Comparison of ENCODE assay signal across 23 cellular contexts in the genomic region with DNA sequence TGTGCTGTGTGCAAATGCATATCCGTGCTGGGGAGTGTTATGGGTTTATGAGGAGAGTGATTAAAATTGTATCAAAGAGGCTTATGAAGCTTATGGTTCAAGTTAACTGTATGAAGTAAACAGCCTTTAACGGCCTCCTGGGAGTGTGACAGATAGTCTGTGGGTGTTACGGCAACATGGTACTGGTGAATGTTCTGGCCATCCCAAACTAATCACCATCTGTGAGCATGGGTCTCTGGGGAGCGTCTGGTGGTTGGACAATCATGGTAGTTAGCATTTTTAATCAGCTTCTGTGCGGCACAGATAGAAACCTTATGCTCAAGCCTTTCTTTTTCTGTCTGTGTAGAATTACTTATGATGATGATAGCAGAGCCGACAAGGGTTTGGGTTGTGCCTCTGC.
DNase-seq lines count a peak whose midpoint lies in the region; ATAC-seq and TF ChIP-seq lines count a peak whose summit lies in the region.
"Had no signal": no experiment of that assay in that cellular context is flagged by ENCODE, and none has a peak within 500 bp of the region (broad histone marks: within the 10 kb centered on the region; RNA-seq: fewer than 3 reads in every experiment).

No MANE protein-coding gene starts in this region.

- no peak overlapping the region for H3K27ac ChIP-seq in thyroid gland
- H3K27ac ChIP-seq: A549, cardiac muscle cell, SJSA1, upper lobe of left lung had no signal

- H3K27me3 ChIP-seq in thyroid gland (no peaks in the 10 kb centered on the region), HAP-1 (ENCODE audit: low read depth) (no peaks in the 10 kb centered on the region)
- H3K27me3 ChIP-seq: cardiac muscle cell, SJSA1, upper lobe of left lung had no signal

- in situ Hi-C loops in HAP-1 (cut with MboI; ENCODE audit: low sequenced_read_pairs): no loop called here

- no peak for TF ChIP-seq CTCF in AG10803 (conservative IDR thresholded peaks at IDR 0.05; ENCODE audit: low read length)
- no peak for TF ChIP-seq CTCF in NB4 (IDR thresholded peaks at IDR 0.05; ENCODE audit: low read depth, low read length)
- no peak for TF ChIP-seq CTCF in fibroblast of mammary gland (conservative IDR thresholded peaks at IDR 0.05; ENCODE audit: control insufficient read depth, insufficient read depth, low read depth, low read length)
- TF ChIP-seq CTCF in thyroid gland (IDR thresholded peaks at IDR 0.05): no peak

- TF ChIP-seq POLR2A in NB4 (IDR thresholded peaks at IDR 0.05; ENCODE audit: extremely low read depth, insufficient read length) (no peak), thyroid gland (IDR thresholded peaks at IDR 0.05) (no peak)

- no peaks in the 10 kb centered on the region for H3K36me3 ChIP-seq in thyroid gland
- H3K36me3 ChIP-seq in HAP-1 (replicated peaks): no peaks in the 10 kb centered on the region
- H3K36me3 ChIP-seq: cardiac muscle cell, SJSA1, upper lobe of left lung had no signal

- 79 to 91% methylated on average over 6 of the region's 6 CpGs for WGBS in thyroid gland, 2 donors

- intact Hi-C loops in thyroid gland (cut with DNase I): no loop called here

- DNase-seq in AG10803 (ENCODE audit: low read depth) (peak; percentile 35), NB4 (ENCODE audit: low read depth) (peak; percentile 11), NCI-H82 (lab: John Stamatoyannopoulos, UW) (peak; percentile 97), fibroblast of mammary gland (ENCODE audit: low read depth) (peak; percentile 49), thyroid gland (no peak), HAP-1 (ENCODE audit: low spot score in 2 of 2) (no peak)
- DNase-seq: activated gamma-delta T cell treated with Interleukin-2 at 50 U/mL for 16 hours; activated naive CD8-positive, alpha-beta T cell treated with anti-CD3 and anti-CD28 coated beads, Interleukin-2, amount 10 ng/mL, durations not matched to agents 7 days and 5 days; activated T-cell treated with anti-CD3 and anti-CD28 coated beads, Interleukin-2, amount 50 U/mL, for 48 hours; aorta; Karpas-422; left colon; NCI-H226; NCI-H774; T-helper 1 cell; upper lobe of left lung had no signal

- H3K9me3 ChIP-seq in thyroid gland (no peaks in the 10 kb centered on the region), HAP-1 (no peaks in the 10 kb centered on the region)
- H3K9me3 ChIP-seq: A549, SJSA1, upper lobe of left lung had no signal

- H3K4me3 ChIP-seq in AG10803 (ENCODE audit: low read length): no peak overlapping the region
- no peak overlapping the region for H3K4me3 ChIP-seq in NB4 (ENCODE audit: low read depth, low read length)
- no peak overlapping the region for H3K4me3 ChIP-seq in fibroblast of mammary gland (ENCODE audit: control insufficient read depth, low read depth, low read length)
- H3K4me3 ChIP-seq in thyroid gland (replicated peaks in 1 of 3): no peak overlapping the region
- no peak overlapping the region for H3K4me3 ChIP-seq in HAP-1
- H3K4me3 ChIP-seq: A549, cardiac muscle cell, SJSA1, upper lobe of left lung had no signal

- peaks cover 6 to 8% of the 10 kb centered on the region in 2 donors for H3K4me1 ChIP-seq in thyroid gland
- H3K4me1 ChIP-seq in HAP-1: no peaks in the 10 kb centered on the region
- H3K4me1 ChIP-seq: A549, SJSA1, upper lobe of left lung had no signal

- ATAC-seq in GM18511 (IDR thresholded peaks at IDR 0.05; ENCODE audit: unreplicated experiment) (no peak), GM21360 (IDR thresholded peaks at IDR 0.05; ENCODE audit: unreplicated experiment) (no peak)
- ATAC-seq: A549; left colon; natural killer cell treated with Interleukin-12 subunit alpha and Interleukin-12 subunit beta and Interleukin-15 and Interleukin-18, amount 100 ng/mL, for 72 hours; stimulated activated memory B cell treated with anti-CD40 and anti-IgM and Interleukin-4, amounts not matched to agents 10 μg/mL and 1 μg/mL and 100 μg/mL, for 72 hours had no signal

Comparison
In these comparisons a context has a peak if more than half of its experiments do, and no peak if none do; other contexts are left out.
1. DNase-seq: peak in AG10803 (single experiment), NB4 (single experiment), NCI-H82 (single experiment) and fibroblast of mammary gland (single experiment); none in thyroid gland (0 of 2) and HAP-1 (0 of 2).